Comparison of ENCODE assay signal across 8 cellular contexts in genomic region chr17:1229354-1229890, GRCh38. TPM values are rescaled to one million over a fixed set of nuclear protein-coding genes. Genes with fewer than 3 reads are reported as not detected.
DNase-seq lines count a peak whose midpoint lies in the region; TF ChIP-seq lines count a peak whose summit lies in the region.

No MANE protein-coding gene starts in this region.

- peak overlapping the region; percentile 89 for H3K4me2 ChIP-seq in PC-9

- no peaks in the 10 kb centered on the region for H3K79me2 ChIP-seq in PC-9 (ENCODE audit: low read depth)

- H3K4me1 ChIP-seq in HEK293 (ENCODE audit: control insufficient read depth, insufficient read depth, low read length) (peaks cover 6% of the 10 kb centered on the region), PC-9 (replicated peaks; ENCODE audit: insufficient read depth) (no peaks in the 10 kb centered on the region), skeletal muscle tissue (ENCODE audit: control insufficient read depth in 3 of 3, insufficient read depth in 3 of 3, low read length in 3 of 3) (peaks cover 7 to 12% (median 8%) of the 10 kb centered on the region in 3 donors)

- H3K9me3 Mint-ChIP-seq in activated naive CD4-positive, alpha-beta T cell treated with anti-CD3 and anti-CD28 coated beads, Interleukin-2, amount 50 U/mL, for 24 hours, result no peaks in the 10 kb centered on the region

- no peaks in the 10 kb centered on the region for H3K36me3 Mint-ChIP-seq in activated naive CD4-positive, alpha-beta T cell treated with anti-CD3 and anti-CD28 coated beads, Interleukin-2, amount 50 U/mL, for 24 hours

- peak overlapping the region; percentile 67 for H3K4me3 ChIP-seq in HEK293 (ENCODE audit: low read depth, low read length)
- H3K4me3 ChIP-seq in PC-9, result peak overlapping the region; percentile 58; the same call in 1 of the 2 replicates
- peak overlapping the region; percentile 33 for H3K4me3 ChIP-seq in iPS-11a (ENCODE audit: low read depth, low read length)
- peak overlapping the region in 2 of 3 donors; percentile 51 to 58 for H3K4me3 ChIP-seq in skeletal muscle tissue (ENCODE audit: low read length in 3 of 3)

- H3K27ac Mint-ChIP-seq in activated naive CD4-positive, alpha-beta T cell treated with anti-CD3 and anti-CD28 coated beads, Interleukin-2, amount 50 U/mL, for 24 hours, result no peak overlapping the region

- H4K20me1 ChIP-seq in PC-9 (ENCODE audit: insufficient read depth), result no peaks in the 10 kb centered on the region

- intact Hi-C loops in PC-9 (cut with micrococcal nuclease; ENCODE audit: unreplicated experiment), result no loop called here

- H3F3A ChIP-seq in PC-9 (ENCODE audit: insufficient read depth, low read depth), result peaks cover 17% of the 10 kb centered on the region

- H3K36me3 ChIP-seq in HEK293 (ENCODE audit: control insufficient read depth in 2 of 2, insufficient read depth in 1 of 2, low read length in 2 of 2) (peaks cover 0 to 14% of the 10 kb centered on the region in 2 experiments; a peak in 2 of 3 replicates), PC-9 (ENCODE audit: low read depth) (no peaks in the 10 kb centered on the region), skeletal muscle tissue (ENCODE audit: control insufficient read depth in 3 of 3, insufficient read depth in 3 of 3, low read length in 3 of 3) (no peaks in the 10 kb centered on the region)

- no TSS peak for BruUV-seq in PC-9 (replicated peaks; lab: Mats Ljungman, UMichigan)

- TF ChIP-seq POLR2A in erythroblast (IDR thresholded peaks at IDR 0.05; ENCODE audit: low read length), result no peak

- CTCF ChIA-PET in HEK293 (lab: Yijun Ruan, JAX), result interaction anchor here (0.6 to 1.5 kb wide), 6 partner anchors 11 to 311 kb away, joined by 3 to 5 read pairs (median 4); no protein-coding TSS in a partner anchor
- CTCF ChIA-PET in PC-9 (lab: Charles Lee), result interaction anchor here (0.6 kb wide), 1 partner anchor 10 kb away, joined by 3 read pairs; no protein-coding TSS in a partner anchor

- peaks cover 38% of the 10 kb centered on the region for H3K27me3 Mint-ChIP-seq in activated naive CD4-positive, alpha-beta T cell treated with anti-CD3 and anti-CD28 coated beads, Interleukin-2, amount 50 U/mL, for 24 hours

- POLR2A ChIA-PET in HEK293 (lab: Yijun Ruan, JAX), result interaction anchor here (0.9 to 1.9 kb wide), 10 partner anchors 8 to 119 kb away, joined by 3 to 7 read pairs (median 4); no protein-coding TSS in a partner anchor
- POLR2A ChIA-PET in PC-9 (lab: Charles Lee; ENCODE audit: unreplicated experiment), result no interaction called here

- H3K9ac ChIP-seq in skeletal muscle tissue (ENCODE audit: low read depth in 1 of 3, low read length in 3 of 3), result peak overlapping the region in 2 of 3 donors; percentile 32 to 45

- peak overlapping the region; percentile 83 for H2AFZ ChIP-seq in PC-9

- H3K9me2 ChIP-seq in PC-9 (ENCODE audit: insufficient read depth), result no peaks in the 10 kb centered on the region

- H3K27me3 ChIP-seq in PC-9 (ENCODE audit: insufficient read depth, low read depth) (peaks cover 35% of the 10 kb centered on the region), skeletal muscle tissue (ENCODE audit: control insufficient read depth in 3 of 3, insufficient read depth in 3 of 3, low read length in 3 of 3) (peaks cover 37 to 55% (median 38%) of the 10 kb centered on the region in 3 donors)

- TF ChIP-seq CTCF in GM10266 (IDR thresholded peaks at IDR 0.05; ENCODE audit: control insufficient read depth, insufficient read depth, low read depth, missing control alignments) (no peak), HEK293 (tag by site-specific recombination; IDR thresholded peaks at IDR 0.05) (no peak), PC-9 (conservative IDR thresholded peaks at IDR 0.05) (no peak)

- peaks cover 16% of the 10 kb centered on the region for H3K4me1 Mint-ChIP-seq in activated naive CD4-positive, alpha-beta T cell treated with anti-CD3 and anti-CD28 coated beads, Interleukin-2, amount 50 U/mL, for 24 hours

- peak overlapping the region; percentile 44 for H3K4me3 Mint-ChIP-seq in activated naive CD4-positive, alpha-beta T cell treated with anti-CD3 and anti-CD28 coated beads, Interleukin-2, amount 50 U/mL, for 24 hours

- no peaks in the 10 kb centered on the region for H3K9me3 ChIP-seq in HEK293 (ENCODE audit: control insufficient read depth, insufficient read depth, low read depth, low read length)
- no peaks in the 10 kb centered on the region for H3K9me3 ChIP-seq in PC-9 (ENCODE audit: insufficient read depth, low read depth)
- H3K9me3 ChIP-seq in skeletal muscle tissue (ENCODE audit: control insufficient read depth in 3 of 3, low read length in 3 of 3), result no peaks in the 10 kb centered on the region

- H3K27ac ChIP-seq in HEK293 (ENCODE audit: extremely low read depth, low read depth, low read length), result peak overlapping the region; percentile 90
- H3K27ac ChIP-seq in PC-9, result no peak overlapping the region
- H3K27ac ChIP-seq in skeletal muscle tissue (ENCODE audit: low read depth, low read length), result no peak overlapping the region

- DNase-seq in GM10266 (ENCODE audit: extremely low spot score) (peak; percentile 97), PC-9 (peak in 1 of 2 experiments; percentile 42), erythroblast (lab: John Stamatoyannopoulos, UW) (no peak), HT-29 (ENCODE audit: low spot score) (no peak)

TF ChIP-seq in HEK293, 187 proteins besides CTCF, POLR2A, EP300 and RAD21 (continues in another document):
- TF ChIP-seq ELK4 (IDR thresholded peaks at IDR 0.05; ENCODE audit: borderline replicate concordance, low read depth, low read length), result no peak
- no peak for TF ChIP-seq ZBTB44 (tag by site-specific recombination; IDR thresholded peaks at IDR 0.05)
- peak; percentile 93 for TF ChIP-seq ZNF398 (tag by site-specific recombination; IDR thresholded peaks at IDR 0.05)
- TF ChIP-seq ZNF341 (tag by site-specific recombination; IDR thresholded peaks at IDR 0.05; ENCODE audit: low read depth), result peak; percentile 73
- peak; percentile 19; the same call in 1 of the 2 replicates for TF ChIP-seq PRDM1 (tag by site-specific recombination; IDR thresholded peaks at IDR 0.05)
- TF ChIP-seq ZNF629 (tag by site-specific recombination; IDR thresholded peaks at IDR 0.05), result 0 out of 2 replicates have a peak, but pooled peaks have one; percentile 50
- peak; percentile 78 for TF ChIP-seq ZIC2 (tag by site-specific recombination; IDR thresholded peaks at IDR 0.05)
- TF ChIP-seq ZNF366 (tag by site-specific recombination; conservative IDR thresholded peaks at IDR 0.05), result 0 out of 2 replicates have a peak, but pooled peaks have one; percentile 26
- 0 out of 2 replicates have a peak, but pooled peaks have one; percentile 19 for TF ChIP-seq KLF17 (tag by site-specific recombination; IDR thresholded peaks at IDR 0.05)
- TF ChIP-seq ZNF112 (tag by site-specific recombination; IDR thresholded peaks at IDR 0.05), result no peak
- peak; percentile 50 for TF ChIP-seq SP3 (tag by site-specific recombination; IDR thresholded peaks at IDR 0.05)

RNA-seq across cellular contexts. Expression of gene BHLHA9, which starts 40.8 kb away (rescaled TPM):
- total RNA-seq in PC-9 (2021) (not detected in 2 replicates), skeletal muscle tissue (not detected)
- not detected in 2 replicates for total RNA-seq in HT-29 (2014; rRNA removed; shearing (Covaris generic))

RNA-seq across cellular contexts. Expression of gene ABR, which starts 49.6 kb away (rescaled TPM):
- total RNA-seq in PC-9 (2021) (76.0 and 84.4 TPM in 2 replicates), skeletal muscle tissue (24.5 TPM)
- total RNA-seq in HT-29 (2014; rRNA removed; shearing (Covaris generic)), result 54.9 and 85.2 TPM in 2 replicates

RNA-seq across cellular contexts. Expression of gene TRARG1, which starts 50.0 kb away (rescaled TPM):
- not detected in 2 replicates for total RNA-seq in PC-9 (2021)
- 0.52 TPM for total RNA-seq in skeletal muscle tissue
- not detected in 2 replicates for total RNA-seq in HT-29 (2014; rRNA removed; shearing (Covaris generic))
